In the genomic region with DNA sequence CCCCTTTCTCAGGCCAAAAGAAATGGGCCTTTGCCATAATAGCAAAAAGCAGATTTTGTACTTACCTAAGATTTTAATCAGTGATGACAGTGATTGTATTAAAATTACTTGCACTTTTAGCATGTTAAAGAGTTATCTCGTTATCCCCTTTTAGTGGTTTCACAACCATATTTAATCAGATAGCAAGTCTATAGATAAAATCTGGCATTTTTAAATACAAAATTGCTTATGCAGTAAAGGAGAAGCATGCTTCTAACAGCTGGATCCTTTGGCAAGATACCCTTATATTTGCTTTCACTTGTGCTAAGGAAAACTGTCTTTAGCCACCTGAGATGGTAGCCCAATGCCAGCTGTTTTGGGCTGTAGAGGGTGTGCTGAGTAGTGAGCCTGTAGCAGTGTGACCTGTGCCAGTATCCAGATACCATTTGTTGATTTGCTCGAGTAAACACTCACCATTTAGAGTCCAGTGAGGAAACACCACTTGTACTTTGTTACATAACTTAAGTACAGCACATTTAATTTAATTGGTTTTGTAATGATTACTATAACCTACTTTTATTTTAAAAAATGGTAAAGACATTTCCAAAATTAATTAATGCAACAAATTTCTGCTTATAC, we compare ENCODE assay signal across 18 cellular contexts.
"Had no signal": no experiment of that assay in that cellular context is flagged by ENCODE, and none has a peak within 500 bp of the region (broad histone marks: within the 10 kb centered on the region; RNA-seq: fewer than 3 reads in every experiment).

No MANE protein-coding gene starts in this region.

- H3K36me3 ChIP-seq: heart right ventricle, left ventricle myocardium inferior, sigmoid colon, vagina had no signal

- H3K27me3 Mint-ChIP-seq: naive thymus-derived CD4-positive, alpha-beta T cell had no signal

- H3K36me3 Mint-ChIP-seq: type B pancreatic cell had no signal

- H3K9me3 ChIP-seq: vagina had no signal

- ATAC-seq: esophagus mucosa; heart right ventricle; naive thymus-derived CD4-positive, alpha-beta T cell; psoas muscle had no signal

- H2AFZ ChIP-seq: parathyroid adenoma had no signal

- H3K4me1 Mint-ChIP-seq: naive thymus-derived CD4-positive, alpha-beta T cell; nephron progenitor cell had no signal

- H3K4me3 Mint-ChIP-seq: naive thymus-derived CD4-positive, alpha-beta T cell; nephron progenitor cell; type B pancreatic cell had no signal

- H3K4me1 ChIP-seq: heart right ventricle, left ventricle myocardium inferior, parathyroid adenoma, psoas muscle, sigmoid colon, vagina had no signal

- H3K9ac ChIP-seq: parathyroid adenoma had no signal

- H3K27ac Mint-ChIP-seq: naive thymus-derived CD4-positive, alpha-beta T cell; nephron progenitor cell; type B pancreatic cell had no signal

- H3K4me3 ChIP-seq: dorsolateral prefrontal cortex, heart right ventricle, left ventricle myocardium inferior, psoas muscle, sigmoid colon, skin epidermis, vagina had no signal

- DNase-seq: cortex of kidney; dorsolateral prefrontal cortex; effector CD8-positive, alpha-beta T cell; heart right ventricle; hypothalamus; left ventricle myocardium inferior; mesendoderm; naive thymus-derived CD4-positive, alpha-beta T cell; nephron progenitor cell; psoas muscle; sigmoid colon; stimulated activated CD4-positive, alpha-beta T cell treated with anti-CD3 and anti-CD28 coated beads, Interleukin-2, amount 100 ng/mL, for 24 hours; stimulated activated naive CD4-positive, alpha-beta T cell treated with Interleukin-2 at 50 U/mL for 16 hours had no signal

- H3K27ac ChIP-seq: dorsolateral prefrontal cortex, heart right ventricle, left ventricle myocardium inferior, parathyroid adenoma, psoas muscle, sigmoid colon, skin epidermis, vagina had no signal

- H3K27me3 ChIP-seq: dorsolateral prefrontal cortex, heart right ventricle, sigmoid colon, vagina had no signal

- H3K79me2 ChIP-seq: parathyroid adenoma had no signal
